ENCODE assay signal across 23 cellular contexts in genomic region chr3:56969851-56970250, GRCh38.
DNase-seq lines count a peak whose midpoint lies in the region; ATAC-seq, FAIRE-seq and TF ChIP-seq lines count a peak whose summit lies in the region.
"Had no signal": no experiment of that assay in that cellular context is flagged by ENCODE, and none has a peak within 500 bp of the region (broad histone marks: within the 10 kb centered on the region; RNA-seq: fewer than 3 reads in every experiment).

No MANE protein-coding gene starts in this region.

- peaks cover 3% of the 10 kb centered on the region for H3K4me1 Mint-ChIP-seq in T-helper 17 cell
- H3K4me1 Mint-ChIP-seq: CD8-positive, alpha-beta memory T cell had no signal

- TF ChIP-seq CTCF in fibroblast of the aortic adventitia (IDR thresholded peaks at IDR 0.05; ENCODE audit: insufficient read depth, low read length) (no peak), uterus (IDR thresholded peaks at IDR 0.05) (no peak), kidney (IDR thresholded peaks at IDR 0.05; ENCODE audit: borderline replicate concordance, extremely low read depth, insufficient read depth) (no peak)

- intact Hi-C loops in uterus (cut with DNase I; ENCODE audit: low total_unique reads), result no loop called here
- intact Hi-C loops in kidney (cut with DNase I), result no loop called here

- H3K27me3 ChIP-seq in uterus, result no peaks in the 10 kb centered on the region

- H3K9me3 ChIP-seq in T-helper 17 cell (ENCODE audit: control insufficient read depth, low read length, poor library complexity, severe bottlenecking) (no peaks in the 10 kb centered on the region), uterus (no peaks in the 10 kb centered on the region), kidney (ENCODE audit: control insufficient read depth in 1 of 2, low read length in 2 of 2) (no peaks in the 10 kb centered on the region)

- DNase-seq in DMS 273 (lab: John Stamatoyannopoulos, UW; ENCODE audit: unreplicated experiment) (peak; percentile 15), DMS 273 treated with DMSO at 0.1 percent for 48 hours (lab: John Stamatoyannopoulos, UW) (no peak), T-helper 17 cell (no peak), fibroblast of the aortic adventitia (ENCODE audit: low read depth) (peak; percentile 14), uterus (no peak), kidney (no peak), DMS79 (lab: John Stamatoyannopoulos, UW) (no peak)
- DNase-seq in stimulated activated CD4-positive, alpha-beta T cell treated with anti-CD3 and anti-CD28 coated beads, Interleukin-4, amount 100 ng/mL, for 4 hours, result no peak
- DNase-seq: ACHN; C1 segment of cervical spinal cord; Calu3; CD8-positive, alpha-beta memory T cell; DMS53; GOT3; NCI-H1694; NCI-H2081 treated with DMSO at 0.1 percent for 48 hours; NCI-H446; NCI-H526 treated with DMSO at 0.1 percent for 48 hours; PC-3; Right ventricle myocardium superior had no signal

- H3K27ac Mint-ChIP-seq in T-helper 17 cell, result peak overlapping the region; percentile 67

- H3K4me1 ChIP-seq in uterus (no peaks in the 10 kb centered on the region), kidney (ENCODE audit: control insufficient read depth in 1 of 2, insufficient read depth in 1 of 2, low read depth in 1 of 2, low read length in 2 of 2) (no peaks in the 10 kb centered on the region)

- H3K27ac ChIP-seq in uterus (peak overlapping the region; percentile 32 to 75), kidney (ENCODE audit: low read depth in 2 of 2, low read length in 2 of 2) (no peak overlapping the region)
- H3K27ac ChIP-seq: 22Rv1 had no signal

- no peak for TF ChIP-seq POLR2A in uterus (IDR thresholded peaks at IDR 0.05)

- H3K36me3 Mint-ChIP-seq in T-helper 17 cell (ENCODE audit: low read depth), result no peaks in the 10 kb centered on the region

- H3K4me3 ChIP-seq in fibroblast of the aortic adventitia (ENCODE audit: low read depth, low read length) (no peak overlapping the region), uterus (no peak overlapping the region), kidney (ENCODE audit: low read length in 2 of 2) (no peak overlapping the region)
- H3K4me3 ChIP-seq: GM12878 had no signal

- H3K4me3 Mint-ChIP-seq in T-helper 17 cell, result no peak overlapping the region
- H3K4me3 Mint-ChIP-seq: CD8-positive, alpha-beta memory T cell had no signal

- no peak overlapping the region for H3K9ac ChIP-seq in kidney (ENCODE audit: low read length in 2 of 2)

- no peaks in the 10 kb centered on the region for H3K27me3 Mint-ChIP-seq in T-helper 17 cell

- no peak for ATAC-seq in T-helper 17 cell
- ATAC-seq: HCT116, PC-3 had no signal

- FAIRE-seq in kidney (lab: Jason Lieb, UNC), result no peak

- H3K36me3 ChIP-seq in uterus (no peaks in the 10 kb centered on the region), kidney (ENCODE audit: control insufficient read depth in 1 of 2, insufficient read depth in 2 of 2, low read length in 2 of 2) (no peaks in the 10 kb centered on the region)

Comparison
In these comparisons a context has a peak if more than half of its experiments do, and no peak if none do; other contexts are left out.
1. DNase-seq: peak in DMS 273 (single experiment) and fibroblast of the aortic adventitia (single experiment); none in DMS 273 treated with DMSO at 0.1 percent for 48 hours (single experiment), T-helper 17 cell (0 of 3), uterus (0 of 2), kidney (single experiment), DMS79 (single experiment) and stimulated activated CD4-positive, alpha-beta T cell treated with anti-CD3 and anti-CD28 coated beads, Interleukin-4, amount 100 ng/mL, for 4 hours (0 of 2).
2. H3K27ac ChIP-seq: peak in uterus (2 of 2); none in kidney (0 of 2).